ENCODE assay signal across 35 cellular contexts in genomic region chr6:5906842-5907241, GRCh38.
A peak's percentile ranks its signal among the peaks of the same experiment; 100 is the strongest.
DNase-seq lines count a peak whose midpoint lies in the region; ATAC-seq, FAIRE-seq and TF ChIP-seq lines count a peak whose summit lies in the region.
"Had no signal": no experiment of that assay in that cellular context is flagged by ENCODE, and none has a peak within 500 bp of the region (broad histone marks: within the 10 kb centered on the region; RNA-seq: fewer than 3 reads in every experiment).

No MANE protein-coding gene starts in this region.

- H3K4ac ChIP-seq in mesenchymal stem cell (ENCODE audit: low read depth in 1 of 2, low read length in 2 of 2): no peak overlapping the region

- H4K8ac ChIP-seq in mesenchymal stem cell (ENCODE audit: low read length): no peak overlapping the region

- H3K27ac Mint-ChIP-seq in Calu3 (ENCODE audit: unreplicated experiment): no peak overlapping the region
- H3K27ac Mint-ChIP-seq: B cell; CD14-positive monocyte; CD4-positive, alpha-beta memory T cell; CD4-positive, alpha-beta T cell; CD4-positive, CD25-positive, alpha-beta regulatory T cell; CD8-positive, alpha-beta memory T cell; CD8-positive, alpha-beta T cell had no signal

- TF ChIP-seq CTCF in HepG2 (CRISPR knock-in tag; IDR thresholded peaks at IDR 0.05) (no peak), right lobe of liver (IDR thresholded peaks at IDR 0.05) (no peak), A549 (IDR thresholded peaks at IDR 0.05) (no peak), K562 (IDR thresholded peaks at IDR 0.05 in 2 of 3, conservative IDR thresholded peaks at IDR 0.05 in 1 of 3; ENCODE audit: insufficient read depth in 2 of 3, low read depth in 1 of 3, low read length in 3 of 3) (no peak), transverse colon (IDR thresholded peaks at IDR 0.05) (no peak), Calu3 (IDR thresholded peaks at IDR 0.05; ENCODE audit: unreplicated experiment) (no peak)

- H3K27ac ChIP-seq in HepG2 (ENCODE audit: extremely low read length, insufficient read depth, low read length): no peak overlapping the region
- no peak overlapping the region for H3K27ac ChIP-seq in right lobe of liver
- no peak overlapping the region for H3K27ac ChIP-seq in A549
- no peak overlapping the region for H3K27ac ChIP-seq in K562 (ENCODE audit: extremely low read depth, low read depth, low read length)
- H3K27ac ChIP-seq in mesenchymal stem cell (ENCODE audit: low read length, poor library complexity, severe bottlenecking): no peak overlapping the region
- H3K27ac ChIP-seq in transverse colon: no peak overlapping the region
- H3K27ac ChIP-seq: 22Rv1, C4-2B had no signal

- 31% methylated on average over 1 of the region's 1 CpG for WGBS in HepG2 (ENCODE audit: low lambda C conversion rate)
- WGBS in right lobe of liver (ENCODE audit: insufficient coverage, low coverage, low lambda C conversion rate, missing lambda C conversion rate): 86% methylated on average over 1 of the region's 1 CpG
- WGBS in A549 (ENCODE audit: missing lambda C conversion rate): 55% methylated on average over 1 of the region's 1 CpG
- WGBS in K562 (ENCODE audit: insufficient coverage, low coverage, missing lambda C conversion rate): 0% methylated on average over 1 of the region's 1 CpG
- WGBS in mesenchymal stem cell: 75% methylated on average over 1 of the region's 1 CpG
- WGBS in transverse colon (ENCODE audit: low coverage in 1 of 2), 2 donors: 86 to 90% methylated on average over 1 of the region's 1 CpG

- no peaks in the 10 kb centered on the region for H3K4me1 ChIP-seq in HepG2 (ENCODE audit: insufficient read depth, low read length)
- no peaks in the 10 kb centered on the region for H3K4me1 ChIP-seq in right lobe of liver
- H3K4me1 ChIP-seq in A549: no peaks in the 10 kb centered on the region
- no peaks in the 10 kb centered on the region for H3K4me1 ChIP-seq in K562 (replicated peaks in 1 of 2; ENCODE audit: control insufficient read depth in 2 of 2, insufficient read depth in 2 of 2, low read length in 2 of 2)
- H3K4me1 ChIP-seq in mesenchymal stem cell (ENCODE audit: control insufficient read depth, insufficient read depth, low read depth, low read length): no peaks in the 10 kb centered on the region
- peaks cover 0 to 3% (median 0%) of the 10 kb centered on the region in 4 donors for H3K4me1 ChIP-seq in transverse colon
- H3K4me1 ChIP-seq: BE2C, Caco-2 had no signal

- no peak overlapping the region for H3K18ac ChIP-seq in mesenchymal stem cell (ENCODE audit: low read depth in 1 of 2, low read length in 2 of 2)

- POLR2A ChIA-PET in HepG2 (lab: Yijun Ruan, JAX): no interaction called here
- POLR2A ChIA-PET in A549 (lab: Yijun Ruan, JAX): no interaction called here
- POLR2A ChIA-PET in K562 (lab: Yijun Ruan, JAX): no interaction called here

- H3K27me3 ChIP-seq in HepG2 (ENCODE audit: control insufficient read depth in 1 of 2, insufficient read depth in 2 of 2, low read length in 2 of 2) (no peaks in the 10 kb centered on the region), right lobe of liver (no peaks in the 10 kb centered on the region), K562 (ENCODE audit: control insufficient read depth in 2 of 2, insufficient read depth in 2 of 2, low read length in 2 of 2) (peaks cover 2 to 11% of the 10 kb centered on the region in 2 experiments; a peak in 2 of 5 replicates), mesenchymal stem cell (ENCODE audit: control insufficient read depth in 1 of 2, insufficient read depth in 1 of 2, low read length in 2 of 2) (no peaks in the 10 kb centered on the region), transverse colon (no peaks in the 10 kb centered on the region)
- H3K27me3 ChIP-seq: BE2C; BLaER1; BLaER1 treated with 17β-estradiol and CSF1 and Interleukin-3, amounts not matched to agents 10 nM and 100 nM had no signal

- DNase-seq in HepG2 (ENCODE audit: low spot score): no peak
- no peak for DNase-seq in right lobe of liver
- DNase-seq in A549 (ENCODE audit: low read depth in 1 of 2, low spot score in 1 of 2): no peak
- no peak for DNase-seq in K562 (ENCODE audit: extremely low read depth in 1 of 4, low spot score in 3 of 4)
- no peak for DNase-seq in mesenchymal stem cell
- DNase-seq in transverse colon: no peak
- DNase-seq in HCEC 1CT: no peak
- DNase-seq in Calu3: no peak
- DNase-seq: 8988T; ACHN; AML-193; BE2C; C1 segment of cervical spinal cord; Caco-2; CD4-positive, alpha-beta memory T cell; CD4-positive, alpha-beta T cell; CD4-positive, CD25-positive, alpha-beta regulatory T cell; CD8-positive, alpha-beta memory T cell; CD8-positive, alpha-beta T cell; COR-L47; DMS 273 treated with DMSO at 0.1 percent for 48 hours; DMS153; DMS53; DMS79; DMS79 treated with DMSO at 0.1 percent for 48 hours; DND-41; EL had no signal

- H4K91ac ChIP-seq in mesenchymal stem cell (ENCODE audit: low read length): no peak overlapping the region

- no peak overlapping the region for H3K4me3 ChIP-seq in HepG2 (replicated peaks in 1 of 3; ENCODE audit: insufficient read depth in 1 of 3, low read depth in 2 of 3, low read length in 3 of 3)
- no peak overlapping the region for H3K4me3 ChIP-seq in right lobe of liver
- no peak overlapping the region for H3K4me3 ChIP-seq in A549
- no peak overlapping the region for H3K4me3 ChIP-seq in K562
- no peak overlapping the region for H3K4me3 ChIP-seq in mesenchymal stem cell (ENCODE audit: insufficient read depth in 1 of 2, low read depth in 1 of 2, low read length in 2 of 2)
- H3K4me3 ChIP-seq in transverse colon: no peak overlapping the region
- H3K4me3 ChIP-seq: BLaER1; BLaER1 treated with 17β-estradiol and CSF1 and Interleukin-3, amounts not matched to agents 10 nM and 100 nM had no signal

- H3K23ac ChIP-seq in mesenchymal stem cell (ENCODE audit: low read length in 2 of 2): no peak overlapping the region

- H2BK15ac ChIP-seq in mesenchymal stem cell (ENCODE audit: low read depth, poor library complexity, severe bottlenecking): no peak overlapping the region

- no peak for TF ChIP-seq EP300 in HepG2 (IDR thresholded peaks at IDR 0.05; ENCODE audit: low read depth in 2 of 2, low read length in 2 of 2)
- no peak for TF ChIP-seq EP300 in HepG2 (CRISPR knock-in tag; IDR thresholded peaks at IDR 0.05; ENCODE audit: borderline replicate concordance)
- TF ChIP-seq EP300 in A549 (IDR thresholded peaks at IDR 0.05): no peak
- no peak for TF ChIP-seq EP300 in K562 (IDR thresholded peaks at IDR 0.05; ENCODE audit: low read length)
- no peak for TF ChIP-seq EP300 in transverse colon (IDR thresholded peaks at IDR 0.05; ENCODE audit: low read depth)

- H2BK120ac ChIP-seq in mesenchymal stem cell (ENCODE audit: low read depth, low read length): no peak overlapping the region

- H3K79me2 ChIP-seq in HepG2 (ENCODE audit: insufficient read depth, low read length) (no peaks in the 10 kb centered on the region), K562 (ENCODE audit: control insufficient read depth, insufficient read depth, low read length) (no peaks in the 10 kb centered on the region)

- H3K4me2 ChIP-seq in HepG2 (ENCODE audit: low read depth, low read length) (no peak overlapping the region), A549 (no peak overlapping the region), K562 (ENCODE audit: insufficient read depth, low read length) (no peak overlapping the region), mesenchymal stem cell (ENCODE audit: low read length, poor library complexity, severe bottlenecking) (no peak overlapping the region)

- BruUV-seq in HepG2 (replicated peaks; lab: Mats Ljungman, UMichigan): no TSS peak
- no TSS peak for BruUV-seq in K562 (replicated peaks; lab: Mats Ljungman, UMichigan)
- BruUV-seq in Calu3 (replicated peaks; lab: Mats Ljungman, UMichigan): no TSS peak

- no peaks in the 10 kb centered on the region for H3K79me1 ChIP-seq in mesenchymal stem cell (replicated peaks; ENCODE audit: low read length, poor library complexity, severe bottlenecking)

- H2AFZ ChIP-seq in HepG2 (ENCODE audit: low read length) (no peak overlapping the region), K562 (ENCODE audit: low read depth, low read length) (no peak overlapping the region), mesenchymal stem cell (ENCODE audit: low read depth, low read length) (no peak overlapping the region)

- no peak overlapping the region for H2BK5ac ChIP-seq in mesenchymal stem cell (ENCODE audit: low read depth, low read length, poor library complexity, severe bottlenecking)

- ATAC-seq in HepG2: no peak
- no peak for ATAC-seq in right lobe of liver
- ATAC-seq in A549: no peak
- ATAC-seq in K562: no peak
- ATAC-seq: CD8-positive, alpha-beta T cell had no signal

- in situ Hi-C loops in HepG2 (cut with HindIII; ENCODE audit: extremely low pct_ligation_motif_present, low pct_unique_long_range_greater_than_20kb) (no loop called here), K562 (cut with MboI) (no loop called here), transverse colon (cut with MboI; ENCODE audit: low pct_ligation_motif_present in 1 of 4, low pct_unique_long_range_greater_than_20kb in 1 of 4, low sequenced_read_pairs in 3 of 4) (no loop called here)

- no peak overlapping the region for H3K4me3 Mint-ChIP-seq in Calu3 (ENCODE audit: low read depth, unreplicated experiment)
- H3K4me3 Mint-ChIP-seq: B cell; CD14-positive monocyte; CD4-positive, alpha-beta memory T cell; CD4-positive, alpha-beta T cell; CD4-positive, CD25-positive, alpha-beta regulatory T cell; CD8-positive, alpha-beta memory T cell; CD8-positive, alpha-beta T cell had no signal

- peaks cover 2% of the 10 kb centered on the region for H3K9me3 Mint-ChIP-seq in Calu3 (ENCODE audit: low read depth, unreplicated experiment)
- H3K9me3 Mint-ChIP-seq: CD8-positive, alpha-beta T cell had no signal

- H3K4me1 Mint-ChIP-seq in Calu3 (ENCODE audit: low read depth, unreplicated experiment): no peaks in the 10 kb centered on the region
- H3K4me1 Mint-ChIP-seq: B cell; CD14-positive monocyte; CD8-positive, alpha-beta memory T cell had no signal

- no peak for FAIRE-seq in HepG2 (lab: Jason Lieb, UNC)
- FAIRE-seq in A549 (lab: Jason Lieb, UNC): no peak
- FAIRE-seq in K562 (lab: Jason Lieb, UNC): no peak
- FAIRE-seq: A204.1, D721Med had no signal

- H3K9ac ChIP-seq in HepG2 (ENCODE audit: insufficient read depth, low read depth, low read length) (no peak overlapping the region), K562 (ENCODE audit: insufficient read depth in 1 of 2, low read depth in 2 of 2, low read length in 2 of 2) (no peak overlapping the region), mesenchymal stem cell (ENCODE audit: low read length) (peak overlapping the region; percentile 64)
- H3K9ac ChIP-seq: BLaER1; BLaER1 treated with 17β-estradiol and CSF1 and Interleukin-3, amounts not matched to agents 10 nM and 100 nM had no signal

- TF ChIP-seq RAD21 in HepG2 (CRISPR knock-in tag; IDR thresholded peaks at IDR 0.05): no peak
- no peak for TF ChIP-seq RAD21 in A549 (conservative IDR thresholded peaks at IDR 0.05 in 1 of 2, IDR thresholded peaks at IDR 0.05 in 1 of 2)
- TF ChIP-seq RAD21 in K562 (CRISPR knock-in tag; conservative IDR thresholded peaks at IDR 0.05 in 1 of 2, IDR thresholded peaks at IDR 0.05 in 1 of 2): no peak

- no peaks in the 10 kb centered on the region for H3K27me3 Mint-ChIP-seq in Calu3 (ENCODE audit: unreplicated experiment)
- H3K27me3 Mint-ChIP-seq: B cell; CD4-positive, alpha-beta memory T cell; CD4-positive, alpha-beta T cell had no signal

- H3K9me1 ChIP-seq in K562 (ENCODE audit: control insufficient read depth, insufficient read depth, low read length): no peaks in the 10 kb centered on the region

- H3K14ac ChIP-seq in mesenchymal stem cell (ENCODE audit: low read length in 2 of 2): no peak overlapping the region

- TF ChIP-seq POLR2A in HepG2 (IDR thresholded peaks at IDR 0.05; ENCODE audit: insufficient read depth in 1 of 2, low read depth in 2 of 2, low read length in 2 of 2) (no peak), right lobe of liver (IDR thresholded peaks at IDR 0.05) (no peak), A549 (IDR thresholded peaks at IDR 0.05; ENCODE audit: low read length) (no peak), K562 (conservative IDR thresholded peaks at IDR 0.05) (no peak), transverse colon (IDR thresholded peaks at IDR 0.05) (no peak)

- intact Hi-C loops in HepG2 (cut with micrococcal nuclease; ENCODE audit: unreplicated experiment) (no loop called here), right lobe of liver (cut with DNase I) (no loop called here), K562 (cut with micrococcal nuclease) (no loop called here), transverse colon (cut with DNase I; ENCODE audit: low total_unique reads) (no loop called here), Calu3 (cut with micrococcal nuclease; ENCODE audit: unreplicated experiment) (no loop called here)

- H3K36me3 ChIP-seq in HepG2 (replicated peaks in 1 of 2; ENCODE audit: control insufficient read depth in 1 of 2, insufficient read depth in 2 of 2, low read length in 2 of 2) (no peaks in the 10 kb centered on the region), right lobe of liver (no peaks in the 10 kb centered on the region), K562 (ENCODE audit: control insufficient read depth, insufficient read depth, low read length) (no peaks in the 10 kb centered on the region), mesenchymal stem cell (ENCODE audit: control insufficient read depth in 1 of 2, insufficient read depth in 2 of 2, low read depth in 1 of 2, low read length in 2 of 2) (no peaks in the 10 kb centered on the region), transverse colon (no peaks in the 10 kb centered on the region)
- H3K36me3 ChIP-seq: BE2C; BLaER1; BLaER1 treated with 17β-estradiol and CSF1 and Interleukin-3, amounts not matched to agents 10 nM and 100 nM had no signal

- H4K20me1 ChIP-seq in HepG2 (ENCODE audit: insufficient read depth, low read length) (no peaks in the 10 kb centered on the region), K562 (replicated peaks; ENCODE audit: control insufficient read depth, insufficient read depth, low read length) (no peaks in the 10 kb centered on the region; the same call in 1 of the 2 replicates)
- H4K20me1 ChIP-seq: BLaER1; BLaER1 treated with 17β-estradiol and CSF1 and Interleukin-3, amounts not matched to agents 10 nM and 100 nM had no signal

- no peak overlapping the region for H2AK5ac ChIP-seq in mesenchymal stem cell (ENCODE audit: low read length, severe bottlenecking)

- H3K9me3 ChIP-seq in HepG2 (ENCODE audit: low read length) (no peaks in the 10 kb centered on the region), right lobe of liver (no peaks in the 10 kb centered on the region), A549 (no peaks in the 10 kb centered on the region), K562 (replicated peaks; ENCODE audit: control insufficient read depth, insufficient read depth, low read depth, low read length) (no peaks in the 10 kb centered on the region), mesenchymal stem cell (ENCODE audit: control insufficient read depth, low read length) (no peaks in the 10 kb centered on the region), transverse colon (no peaks in the 10 kb centered on the region)
- H3K9me3 ChIP-seq: BE2C; BLaER1; BLaER1 treated with 17β-estradiol and CSF1 and Interleukin-3, amounts not matched to agents 10 nM and 100 nM; Caco-2 had no signal

- H3K36me3 Mint-ChIP-seq in Calu3 (ENCODE audit: insufficient read depth, unreplicated experiment): no peaks in the 10 kb centered on the region
- H3K36me3 Mint-ChIP-seq: CD14-positive monocyte; CD4-positive, alpha-beta memory T cell; CD4-positive, CD25-positive, alpha-beta regulatory T cell; CD8-positive, alpha-beta T cell had no signal

- no peak overlapping the region for H2BK12ac ChIP-seq in mesenchymal stem cell (ENCODE audit: low read length in 2 of 2)

- CTCF ChIA-PET in HepG2 (lab: Yijun Ruan, JAX; ENCODE audit: low intra/inter-chr PET ratio, low total read pairs): no interaction called here
- CTCF ChIA-PET in A549 (lab: Yijun Ruan, JAX): no interaction called here
- CTCF ChIA-PET in K562 (lab: Yijun Ruan, JAX; ENCODE audit: low intra/inter-chr PET ratio): no interaction called here
- CTCF ChIA-PET in Calu3 (lab: Charles Lee): no interaction called here

Comparison
In these comparisons a context has a peak if more than half of its experiments do, and no peak if none do; other contexts are left out.
1. Of the 241 proteins assayed by ChIP-seq in both HepG2 and K562: peak only in HepG2: MAFF and MAFK; only in K562: MAFG; in both: none; in neither: 238.